In the genomic region with DNA sequence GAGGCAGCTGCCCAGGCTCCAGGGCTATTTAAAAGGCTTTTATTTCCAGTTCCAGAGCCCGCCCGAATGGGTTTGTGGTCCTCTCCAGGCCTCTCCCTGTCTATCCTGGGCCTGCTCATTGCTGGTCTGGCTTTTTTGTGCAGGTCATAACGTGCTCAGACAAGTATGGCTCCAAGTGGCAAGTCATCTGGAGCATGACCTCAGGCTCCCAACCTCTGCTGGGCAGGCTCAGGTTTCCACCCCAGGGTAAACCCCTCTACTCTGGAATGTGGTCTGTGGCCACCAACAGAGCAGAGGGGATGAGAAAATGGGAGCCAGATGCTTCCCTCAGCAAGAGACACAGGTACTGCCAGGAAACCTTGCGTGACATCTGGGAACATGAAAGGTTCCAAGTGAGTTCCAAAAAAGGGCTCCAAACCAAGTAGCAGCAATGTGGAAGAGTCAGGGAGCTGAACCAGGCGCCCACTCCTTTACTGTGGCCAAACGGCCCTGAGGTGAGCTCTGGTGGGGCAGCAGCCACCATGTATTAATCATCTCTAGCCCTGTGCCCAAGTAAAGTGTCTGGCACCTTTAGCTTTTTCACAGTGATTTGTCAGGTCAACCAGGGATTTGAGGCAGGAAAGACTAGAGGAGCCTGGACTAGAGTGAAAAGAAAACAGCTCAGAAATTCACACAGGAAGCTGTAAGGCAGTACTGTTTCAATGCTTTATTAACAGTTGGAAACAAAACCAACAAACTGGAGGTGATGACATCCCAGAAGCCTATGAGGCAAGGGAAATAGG, we compare ENCODE assay signal across 8 cellular contexts. TPM values are rescaled to one million over a fixed set of nuclear protein-coding genes. Genes with fewer than 3 reads are reported as not detected.
DNase-seq lines count a peak whose midpoint lies in the region; ATAC-seq lines count a peak whose summit lies in the region.

No MANE protein-coding gene starts in this region.

- DNase-seq in DMS153 (lab: John Stamatoyannopoulos, UW) (peak; percentile 38), DMS153 treated with DMSO at 0.1 percent for 48 hours (lab: John Stamatoyannopoulos, UW; ENCODE audit: unreplicated experiment) (no peak), stromal cell of bone marrow (ENCODE audit: low read depth) (peak; percentile 30), NCI-H1048 (lab: John Stamatoyannopoulos, UW) (no peak), NCI-H345 treated with DMSO at 0.1 percent for 48 hours (lab: John Stamatoyannopoulos, UW; ENCODE audit: unreplicated experiment) (no peak)
- DNase-seq in activated T-helper 1 cell treated with anti-CD3 and anti-CD28 coated beads, Interleukin-12 subunit alpha, Interleukin-12 subunit beta, Interleukin-2, Interleukin-4 antibody, amounts not matched to agents 30 ng/mL and 10 ng/mL and 1 ng/mL, durations not matched to agents 14 hours and 24 hours and 36 hours (ENCODE audit: low spot score) = no peak

- H3K4me1 Mint-ChIP-seq in activated T-helper 1 cell treated with anti-CD3 and anti-CD28 coated beads, Interleukin-12 subunit alpha, Interleukin-12 subunit beta, Interleukin-2, Interleukin-4 antibody, amounts not matched to agents 30 ng/mL and 10 ng/mL and 1 ng/mL, durations not matched to agents 14 hours and 24 hours and 36 hours (ENCODE audit: low read depth) = peaks cover 33% of the 10 kb centered on the region

- H3K4me3 Mint-ChIP-seq in activated T-helper 1 cell treated with anti-CD3 and anti-CD28 coated beads, Interleukin-12 subunit alpha, Interleukin-12 subunit beta, Interleukin-2, Interleukin-4 antibody, amounts not matched to agents 30 ng/mL and 10 ng/mL and 1 ng/mL, durations not matched to agents 14 hours and 24 hours and 36 hours = peak overlapping the region; percentile 20

- peak; percentile 28 for ATAC-seq in HG02973 (IDR thresholded peaks at IDR 0.05; ENCODE audit: unreplicated experiment)

- intact Hi-C loops in activated T-helper 1 cell treated with anti-CD3 and anti-CD28 coated beads, Interleukin-12 subunit alpha, Interleukin-12 subunit beta, Interleukin-2, Interleukin-4 antibody, amounts not matched to agents 30 ng/mL and 10 ng/mL and 1 ng/mL, durations not matched to agents 14 hours and 24 hours and 36 hours (cut with micrococcal nuclease) = loop anchor here (1.0 kb wide), 1 partner anchor 10 kb away; no protein-coding TSS in a partner anchor

- no peak overlapping the region for H3K9ac ChIP-seq in iPS-15b (ENCODE audit: low read depth, low read length)

- peak overlapping the region; percentile 31 for H3K27ac Mint-ChIP-seq in activated T-helper 1 cell treated with anti-CD3 and anti-CD28 coated beads, Interleukin-12 subunit alpha, Interleukin-12 subunit beta, Interleukin-2, Interleukin-4 antibody, amounts not matched to agents 30 ng/mL and 10 ng/mL and 1 ng/mL, durations not matched to agents 14 hours and 24 hours and 36 hours

- peaks cover 20% of the 10 kb centered on the region for H3K36me3 ChIP-seq in iPS-15b (ENCODE audit: control insufficient read depth, insufficient read depth, low read length)

- H3K9me3 Mint-ChIP-seq in activated T-helper 1 cell treated with anti-CD3 and anti-CD28 coated beads, Interleukin-12 subunit alpha, Interleukin-12 subunit beta, Interleukin-2, Interleukin-4 antibody, amounts not matched to agents 30 ng/mL and 10 ng/mL and 1 ng/mL, durations not matched to agents 14 hours and 24 hours and 36 hours = no peaks in the 10 kb centered on the region

- no peaks in the 10 kb centered on the region for H3K27me3 Mint-ChIP-seq in activated T-helper 1 cell treated with anti-CD3 and anti-CD28 coated beads, Interleukin-12 subunit alpha, Interleukin-12 subunit beta, Interleukin-2, Interleukin-4 antibody, amounts not matched to agents 30 ng/mL and 10 ng/mL and 1 ng/mL, durations not matched to agents 14 hours and 24 hours and 36 hours (ENCODE audit: insufficient read depth)

- H3K27me3 ChIP-seq in iPS-15b (ENCODE audit: control insufficient read depth, insufficient read depth, low read length) = no peaks in the 10 kb centered on the region

- H3K4me1 ChIP-seq in iPS-15b (ENCODE audit: control insufficient read depth, insufficient read depth, low read length) = peaks cover 8% of the 10 kb centered on the region

- H3K4me3 ChIP-seq in iPS-15b (ENCODE audit: low read depth, low read length) = peak overlapping the region; percentile 69

- no peaks in the 10 kb centered on the region for H3K9me3 ChIP-seq in iPS-15b (ENCODE audit: control insufficient read depth, insufficient read depth, low read length)

- peaks cover 37% of the 10 kb centered on the region for H3K36me3 Mint-ChIP-seq in activated T-helper 1 cell treated with anti-CD3 and anti-CD28 coated beads, Interleukin-12 subunit alpha, Interleukin-12 subunit beta, Interleukin-2, Interleukin-4 antibody, amounts not matched to agents 30 ng/mL and 10 ng/mL and 1 ng/mL, durations not matched to agents 14 hours and 24 hours and 36 hours (ENCODE audit: low read depth)

RNA-seq across cellular contexts. Expression of gene PCDHGC5, which starts 25.6 kb away (rescaled TPM):
- total RNA-seq in activated T-helper 1 cell treated with anti-CD3 and anti-CD28 coated beads, Interleukin-12 subunit alpha, Interleukin-12 subunit beta, Interleukin-2, Interleukin-4 antibody, amounts not matched to agents 30 ng/mL and 10 ng/mL and 1 ng/mL, durations not matched to agents 14 hours and 24 hours and 36 hours = not detected in 2 replicates

RNA-seq across cellular contexts. Expression of gene PCDHGC4, which starts 29.7 kb away (rescaled TPM):
- total RNA-seq in activated T-helper 1 cell treated with anti-CD3 and anti-CD28 coated beads, Interleukin-12 subunit alpha, Interleukin-12 subunit beta, Interleukin-2, Interleukin-4 antibody, amounts not matched to agents 30 ng/mL and 10 ng/mL and 1 ng/mL, durations not matched to agents 14 hours and 24 hours and 36 hours = not detected in 2 replicates

RNA-seq across cellular contexts. Expression of gene PCDHGC3, which starts 38.8 kb away (rescaled TPM):
- total RNA-seq in activated T-helper 1 cell treated with anti-CD3 and anti-CD28 coated beads, Interleukin-12 subunit alpha, Interleukin-12 subunit beta, Interleukin-2, Interleukin-4 antibody, amounts not matched to agents 30 ng/mL and 10 ng/mL and 1 ng/mL, durations not matched to agents 14 hours and 24 hours and 36 hours = 0.31 and 0.32 TPM in 2 replicates

Comparison
In these comparisons a context has a peak if more than half of its experiments do, and no peak if none do; other contexts are left out.
1. DNase-seq: peak in DMS153 (single experiment) and stromal cell of bone marrow (single experiment); none in DMS153 treated with DMSO at 0.1 percent for 48 hours (single experiment), activated T-helper 1 cell treated with anti-CD3 and anti-CD28 coated beads, Interleukin-12 subunit alpha, Interleukin-12 subunit beta, Interleukin-2, Interleukin-4 antibody, amounts not matched to agents 30 ng/mL and 10 ng/mL and 1 ng/mL, durations not matched to agents 14 hours and 24 hours and 36 hours (single experiment), NCI-H1048 (single experiment) and NCI-H345 treated with DMSO at 0.1 percent for 48 hours (single experiment).